In genomic region chr14:53151523-53151866, GRCh38 we compare ENCODE assay signal across 8 cellular contexts. TPM values are rescaled to one million over a fixed set of nuclear protein-coding genes. Genes with fewer than 3 reads are reported as not detected.
A peak's percentile ranks its signal among the peaks of the same experiment; 100 is the strongest.
DNase-seq lines count a peak whose midpoint lies in the region; ATAC-seq and TF ChIP-seq lines count a peak whose summit lies in the region.

No MANE protein-coding gene starts in this region.

- H2AFZ ChIP-seq in ACC112 (ENCODE audit: low read length, unreplicated experiment), result peak overlapping the region; percentile 55

- H3K27me3 ChIP-seq in ACC112 (ENCODE audit: insufficient read depth, low read length) (no peaks in the 10 kb centered on the region), muscle layer of colon (ENCODE audit: control insufficient read depth in 1 of 2, insufficient read depth in 2 of 2, low read length in 2 of 2) (no peaks in the 10 kb centered on the region)

- H3K27ac ChIP-seq in ACC112 (ENCODE audit: low read depth, low read length) (no peak overlapping the region), muscle layer of colon (ENCODE audit: low read depth, low read length) (no peak overlapping the region)

- H3K79me2 ChIP-seq in ACC112 (ENCODE audit: control insufficient read depth, insufficient read depth, low read length, unreplicated experiment), result peaks cover 44% of the 10 kb centered on the region

- ATAC-seq in HG03342 (IDR thresholded peaks at IDR 0.05; ENCODE audit: unreplicated experiment), result no peak

- H3K4me1 Mint-ChIP-seq in IgD-negative memory B cell (peaks cover 38 to 57% (median 43%) of the 10 kb centered on the region in 3 donors), chondrocyte (ENCODE audit: low read depth) (peaks cover 24% of the 10 kb centered on the region)

- no peaks in the 10 kb centered on the region for H3K9me3 ChIP-seq in muscle layer of colon (ENCODE audit: low read length)

- H3K4me3 Mint-ChIP-seq in IgD-negative memory B cell (peak overlapping the region; percentile 95 to 98 (median 96)), chondrocyte (ENCODE audit: unreplicated experiment) (peak overlapping the region; percentile 99)

- DNase-seq in chondrocyte (ENCODE audit: low spot score) (no peak), HCEC 1CT (no peak), GM10248 (ENCODE audit: extremely low spot score) (no peak), NCI-H2196 treated with DMSO at 0.1 percent for 48 hours (lab: John Stamatoyannopoulos, UW; ENCODE audit: unreplicated experiment) (no peak)

- peak overlapping the region; percentile 60 for H3K9ac ChIP-seq in muscle layer of colon (ENCODE audit: low read length)

- H3K9me3 Mint-ChIP-seq in IgD-negative memory B cell, result no peaks in the 10 kb centered on the region
- no peaks in the 10 kb centered on the region for H3K9me3 Mint-ChIP-seq in chondrocyte (ENCODE audit: low read depth)

- no peak for TF ChIP-seq CTCF in chondrocyte (IDR thresholded peaks at IDR 0.05)
- no peak for TF ChIP-seq CTCF in GM10248 (IDR thresholded peaks at IDR 0.05; ENCODE audit: control extremely low read depth, extremely low read depth, low read depth, missing control alignments)

- CTCF ChIA-PET in GM10248 (lab: Yijun Ruan, JAX), result interaction anchor here (1.2 to 3.3 kb wide), 4 partner anchors 9 to 29 kb away, joined by 3 to 11 read pairs (median 5); no protein-coding TSS in a partner anchor

- H3K36me3 Mint-ChIP-seq in IgD-negative memory B cell (peaks cover 4% of the 10 kb centered on the region), chondrocyte (ENCODE audit: low read depth) (no peaks in the 10 kb centered on the region)

- peaks cover 28% of the 10 kb centered on the region for H3K4me1 ChIP-seq in ACC112 (ENCODE audit: control insufficient read depth, insufficient read depth, low read length, unreplicated experiment)
- peaks cover 4% of the 10 kb centered on the region for H3K4me1 ChIP-seq in muscle layer of colon (ENCODE audit: insufficient read depth, low read length)

- H3K27ac Mint-ChIP-seq in IgD-negative memory B cell (peak overlapping the region; percentile 90 to 97 (median 96)), chondrocyte (ENCODE audit: unreplicated experiment) (peak overlapping the region; percentile 83)

- POLR2A ChIA-PET in GM10248 (lab: Yijun Ruan, JAX), result no interaction called here

- no peaks in the 10 kb centered on the region for H3K27me3 Mint-ChIP-seq in IgD-negative memory B cell
- no peaks in the 10 kb centered on the region for H3K27me3 Mint-ChIP-seq in chondrocyte (ENCODE audit: low read depth)

- H3K36me3 ChIP-seq in ACC112 (ENCODE audit: insufficient read depth, low read length) (no peaks in the 10 kb centered on the region), muscle layer of colon (ENCODE audit: insufficient read depth, low read length) (no peaks in the 10 kb centered on the region)

- H3K4me3 ChIP-seq in ACC112 (ENCODE audit: low read depth, low read length), result peak overlapping the region; percentile 90
- peak overlapping the region; percentile 75 to 83 for H3K4me3 ChIP-seq in muscle layer of colon (ENCODE audit: low read depth in 1 of 2, low read length in 2 of 2)

RNA-seq across cellular contexts. Expression of gene DDHD1, which starts 1.6 kb away (rescaled TPM):
- polyA plus RNA-seq in IgD-negative memory B cell, result 9.4 TPM
- 12.9 to 16.5 TPM (median 13.7 TPM) in 3 replicates for total RNA-seq in chondrocyte
